ENCODE assay signal across 1 cellular context in the genomic region with DNA sequence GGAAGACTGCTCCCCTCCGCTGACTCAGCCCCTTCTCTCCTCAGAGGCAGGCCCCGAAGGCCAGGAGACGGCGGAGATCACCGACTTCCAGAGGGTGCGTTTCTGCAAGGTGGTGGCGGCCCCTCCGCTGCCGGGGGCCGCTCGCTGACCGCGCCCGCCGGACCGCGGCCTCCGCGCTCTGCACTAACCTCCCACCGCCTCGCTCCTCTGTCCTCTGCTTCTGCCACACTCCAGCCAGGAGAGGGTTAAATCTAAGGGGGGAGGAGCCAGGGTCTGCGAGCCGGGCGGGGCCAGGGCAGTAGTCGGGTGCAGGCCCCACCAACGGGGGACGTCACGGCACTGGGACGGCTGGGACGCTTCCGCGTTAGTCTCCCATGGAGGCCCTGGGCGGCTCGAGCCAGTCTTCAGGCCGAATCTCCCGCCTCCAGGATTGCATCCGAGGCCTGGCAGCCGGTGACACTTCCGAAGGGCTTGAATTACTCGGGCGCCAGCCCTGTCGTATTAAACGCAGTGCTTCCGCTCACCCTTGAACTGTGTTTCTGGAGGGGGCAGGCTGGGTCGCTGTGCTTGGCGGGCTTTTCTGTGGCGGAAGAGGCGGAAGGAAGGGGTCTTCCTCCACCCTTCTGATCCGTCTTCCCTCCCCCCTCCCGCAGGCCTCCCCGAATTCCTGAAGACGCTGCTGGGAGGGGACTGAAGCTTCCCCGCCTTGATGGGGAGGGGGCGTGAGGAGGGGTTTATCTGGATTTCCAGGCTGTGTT.
TF ChIP-seq lines count a peak whose summit lies in the region.

No MANE protein-coding gene starts in this region.

TF ChIP-seq in HepG2, 621 proteins besides CTCF, POLR2A, EP300 and RAD21 (continued from another document and continues in another):
- no peak for TF ChIP-seq PRDM15 (CRISPR knock-in tag; IDR thresholded peaks at IDR 0.05)
- TF ChIP-seq GATAD1 (CRISPR knock-in tag; IDR thresholded peaks at IDR 0.05): peak; percentile 72
- TF ChIP-seq, protein P1, sequence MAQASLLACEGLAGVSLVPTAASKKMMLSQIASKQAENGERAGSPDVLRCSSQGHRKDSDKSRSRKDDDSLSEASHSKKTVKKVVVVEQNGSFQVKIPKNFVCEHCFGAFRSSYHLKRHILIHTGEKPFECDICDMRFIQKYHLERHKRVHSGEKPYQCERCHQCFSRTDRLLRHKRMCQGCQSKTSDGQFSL (CRISPR knock-in tag; IDR thresholded peaks at IDR 0.05): peak; percentile 67; the same call in 1 of the 2 replicates
- no peak for TF ChIP-seq ZFP1 (CRISPR knock-in tag; IDR thresholded peaks at IDR 0.05)
- TF ChIP-seq ZNF674 (CRISPR knock-in tag; IDR thresholded peaks at IDR 0.05; ENCODE audit: low read depth): peak; percentile 77; the same call in 1 of the 2 replicates
- peak; percentile 57; the same call in 1 of the 2 replicates for TF ChIP-seq THAP11 (CRISPR knock-in tag; IDR thresholded peaks at IDR 0.05)
- TF ChIP-seq CC2D1A (CRISPR knock-in tag; IDR thresholded peaks at IDR 0.05): 0 out of 2 replicates have a peak, but pooled peaks have one; percentile 56
- 0 out of 2 replicates have a peak, but pooled peaks have one; percentile 25 for TF ChIP-seq BRD4 (CRISPR knock-in tag; IDR thresholded peaks at IDR 0.05)
- TF ChIP-seq ZNF704 (CRISPR knock-in tag; IDR thresholded peaks at IDR 0.05; ENCODE audit: borderline replicate concordance): no peak; the same call in 1 of the 2 replicates
- 0 out of 2 replicates have a peak, but pooled peaks have one; percentile 10 for TF ChIP-seq ZNF362 (CRISPR knock-in tag; IDR thresholded peaks at IDR 0.05; ENCODE audit: borderline replicate concordance)
- TF ChIP-seq ZNF451 (CRISPR knock-in tag; IDR thresholded peaks at IDR 0.05): 0 out of 2 replicates have a peak, but pooled peaks have one; percentile 80
- 0 out of 2 replicates have a peak, but pooled peaks have one; percentile 30 for TF ChIP-seq ZNF552 (CRISPR knock-in tag; IDR thresholded peaks at IDR 0.05; ENCODE audit: borderline replicate concordance)
- 0 out of 2 replicates have a peak, but pooled peaks have one; percentile 43 for TF ChIP-seq ZSCAN29 (CRISPR knock-in tag; conservative IDR thresholded peaks at IDR 0.05)
- no peak for TF ChIP-seq RBM22 (optimal IDR thresholded peaks at IDR 0.05; ENCODE audit: low read length)
- TF ChIP-seq ZNF350 (CRISPR knock-in tag; IDR thresholded peaks at IDR 0.05; ENCODE audit: borderline replicate concordance, low read depth): peak; percentile 67
- TF ChIP-seq AGO2 (optimal IDR thresholded peaks at IDR 0.05; ENCODE audit: low read depth, low read length): peak; percentile 76
- TF ChIP-seq ZFY (CRISPR knock-in tag; IDR thresholded peaks at IDR 0.05): peak; percentile 85
- TF ChIP-seq ZNF589 (CRISPR knock-in tag; conservative IDR thresholded peaks at IDR 0.05): 0 out of 2 replicates have a peak, but pooled peaks have one; percentile 25
- TF ChIP-seq ISL2 (CRISPR knock-in tag; IDR thresholded peaks at IDR 0.05): peak; percentile 18; the same call in 1 of the 2 replicates
- TF ChIP-seq MED13 (CRISPR knock-in tag; IDR thresholded peaks at IDR 0.05): 0 out of 2 replicates have a peak, but pooled peaks have one; percentile 49
- TF ChIP-seq YEATS4 (CRISPR knock-in tag; IDR thresholded peaks at IDR 0.05; ENCODE audit: borderline replicate concordance): 0 out of 2 replicates have a peak, but pooled peaks have one; percentile 44
- TF ChIP-seq IKZF4 (CRISPR knock-in tag; IDR thresholded peaks at IDR 0.05; ENCODE audit: borderline replicate concordance, low read depth, not compliant biosample characterization): peak; percentile 31
- peak; percentile 79 for TF ChIP-seq ZNF776 (CRISPR knock-in tag; IDR thresholded peaks at IDR 0.05)
- no peak for TF ChIP-seq ZNF549 (CRISPR knock-in tag; IDR thresholded peaks at IDR 0.05)
- TF ChIP-seq ZGPAT (CRISPR knock-in tag; IDR thresholded peaks at IDR 0.05): 0 out of 2 replicates have a peak, but pooled peaks have one; percentile 70
- 0 out of 2 replicates have a peak, but pooled peaks have one; percentile 39 for TF ChIP-seq SMAD3 (CRISPR knock-in tag; IDR thresholded peaks at IDR 0.05)
- TF ChIP-seq MXD3 (CRISPR knock-in tag; IDR thresholded peaks at IDR 0.05): peak; percentile 49; the same call in 1 of the 2 replicates
- TF ChIP-seq, protein P2, sequence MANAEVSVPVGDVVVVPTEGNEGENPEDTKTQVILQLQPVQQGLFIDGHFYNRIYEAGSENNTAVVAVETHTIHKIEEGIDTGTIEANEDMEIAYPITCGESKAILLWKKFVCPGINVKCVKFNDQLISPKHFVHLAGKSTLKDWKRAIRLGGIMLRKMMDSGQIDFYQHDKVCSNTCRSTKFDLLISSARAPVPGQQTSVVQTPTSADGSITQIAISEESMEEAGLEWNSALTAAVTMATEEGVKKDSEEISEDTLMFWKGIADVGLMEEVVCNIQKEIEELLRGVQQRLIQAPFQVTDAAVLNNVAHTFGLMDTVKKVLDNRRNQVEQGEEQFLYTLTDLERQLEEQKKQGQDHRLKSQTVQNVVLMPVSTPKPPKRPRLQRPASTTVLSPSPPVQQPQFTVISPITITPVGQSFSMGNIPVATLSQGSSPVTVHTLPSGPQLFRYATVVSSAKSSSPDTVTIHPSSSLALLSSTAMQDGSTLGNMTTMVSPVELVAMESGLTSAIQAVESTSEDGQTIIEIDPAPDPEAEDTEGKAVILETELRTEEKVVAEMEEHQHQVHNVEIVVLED (CRISPR knock-in tag; IDR thresholded peaks at IDR 0.05; ENCODE audit: borderline replicate concordance): peak; percentile 70; the same call in 1 of the 2 replicates
- peak; percentile 59 for TF ChIP-seq HNRNPK (IDR thresholded peaks at IDR 0.05; ENCODE audit: low read depth, low read length, poor library complexity, severe bottlenecking)
- TF ChIP-seq MBNL3 (CRISPR knock-in tag; conservative IDR thresholded peaks at IDR 0.05): no peak
- 0 out of 2 replicates have a peak, but pooled peaks have one; percentile 23 for TF ChIP-seq CHD2 (IDR thresholded peaks at IDR 0.05; ENCODE audit: low read depth, low read length)
- TF ChIP-seq PCBP1 (IDR thresholded peaks at IDR 0.05; ENCODE audit: borderline replicate concordance, low read depth, low read length): 0 out of 2 replicates have a peak, but pooled peaks have one; percentile 30
- TF ChIP-seq MIER2 (CRISPR knock-in tag; IDR thresholded peaks at IDR 0.05): no peak
- 0 out of 2 replicates have a peak, but pooled peaks have one; percentile 72 for TF ChIP-seq ZNF138 (CRISPR knock-in tag; IDR thresholded peaks at IDR 0.05; ENCODE audit: low read depth)
- 0 out of 2 replicates have a peak, but pooled peaks have one; percentile 35 for TF ChIP-seq GATAD2A (CRISPR knock-in tag; IDR thresholded peaks at IDR 0.05)
- TF ChIP-seq ZNF121 (CRISPR knock-in tag; IDR thresholded peaks at IDR 0.05): 0 out of 2 replicates have a peak, but pooled peaks have one; percentile 38
- peak; percentile 96; the same call in 1 of the 2 replicates for TF ChIP-seq ZFP91 (CRISPR knock-in tag; IDR thresholded peaks at IDR 0.05; ENCODE audit: borderline replicate concordance)
- 0 out of 2 replicates have a peak, but pooled peaks have one; percentile 60 for TF ChIP-seq ZNF766 (CRISPR knock-in tag; IDR thresholded peaks at IDR 0.05; ENCODE audit: borderline replicate concordance)
- TF ChIP-seq NR2C2 (CRISPR knock-in tag; IDR thresholded peaks at IDR 0.05; ENCODE audit: borderline replicate concordance): no peak
- TF ChIP-seq, protein P3, sequence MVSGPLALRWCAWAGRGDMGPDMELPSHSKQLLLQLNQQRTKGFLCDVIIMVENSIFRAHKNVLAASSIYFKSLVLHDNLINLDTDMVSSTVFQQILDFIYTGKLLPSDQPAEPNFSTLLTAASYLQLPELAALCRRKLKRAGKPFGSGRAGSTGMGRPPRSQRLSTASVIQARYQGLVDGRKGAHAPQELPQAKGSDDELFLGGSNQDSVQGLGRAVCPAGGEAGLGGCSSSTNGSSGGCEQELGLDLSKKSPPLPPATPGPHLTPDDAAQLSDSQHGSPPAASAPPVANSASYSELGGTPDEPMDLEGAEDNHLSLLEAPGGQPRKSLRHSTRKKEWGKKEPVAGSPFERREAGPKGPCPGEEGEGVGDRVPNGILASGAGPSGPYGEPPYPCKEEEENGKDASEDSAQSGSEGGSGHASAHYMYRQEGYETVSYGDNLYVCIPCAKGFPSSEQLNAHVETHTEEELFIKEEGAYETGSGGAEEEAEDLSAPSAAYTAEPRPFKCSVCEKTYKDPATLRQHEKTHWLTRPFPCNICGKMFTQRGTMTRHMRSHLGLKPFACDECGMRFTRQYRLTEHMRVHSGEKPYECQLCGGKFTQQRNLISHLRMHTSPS (CRISPR knock-in tag; IDR thresholded peaks at IDR 0.05; ENCODE audit: low read depth): no peak
- peak; percentile 81; the same call in 1 of the 2 replicates for TF ChIP-seq KDM5A (IDR thresholded peaks at IDR 0.05; ENCODE audit: borderline replicate concordance, low read length)
- TF ChIP-seq ADNP (CRISPR knock-in tag; IDR thresholded peaks at IDR 0.05): no peak
